ENCODE assay signal across 12 cellular contexts in the genomic region with DNA sequence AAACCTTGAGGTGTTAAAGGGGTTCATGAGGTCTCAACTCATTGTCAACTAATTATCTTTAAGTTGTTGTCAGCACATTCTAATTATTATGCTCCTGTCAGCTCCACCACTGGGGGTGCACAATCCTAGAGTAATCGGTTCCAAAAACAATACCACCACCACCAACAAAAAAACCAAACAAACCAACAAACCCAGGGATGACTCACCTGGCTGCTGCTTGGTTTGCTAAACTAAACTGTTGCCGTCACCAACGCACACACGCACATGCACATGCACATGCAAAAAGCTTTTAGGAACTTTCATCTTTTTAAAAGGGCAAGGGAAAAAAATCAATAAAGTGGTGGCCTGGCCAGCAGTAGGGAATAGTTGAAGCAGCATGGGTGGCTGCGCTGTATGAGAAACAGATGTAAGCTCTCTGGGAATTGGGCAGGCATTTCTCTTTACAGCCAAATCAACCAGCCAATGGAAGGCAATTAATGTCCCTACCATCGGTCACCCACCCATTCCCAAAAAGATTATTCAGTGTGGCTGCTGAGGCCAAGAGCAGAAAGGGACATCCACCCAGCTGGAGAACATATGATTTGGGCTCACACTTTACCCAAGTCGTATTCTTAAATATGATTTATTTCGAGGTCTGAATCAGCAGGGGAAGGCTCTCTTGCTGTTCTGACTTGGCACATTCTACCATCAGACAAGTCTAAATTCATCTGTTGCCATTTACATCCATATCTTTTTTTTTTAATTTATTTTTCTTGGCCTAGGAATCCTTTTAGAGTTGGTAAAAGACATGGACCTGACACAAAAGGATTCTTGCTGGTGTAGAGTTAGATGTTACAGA. TPM values are rescaled to one million over a fixed set of nuclear protein-coding genes. Genes with fewer than 3 reads are reported as not detected.
DNase-seq lines count a peak whose midpoint lies in the region; ATAC-seq, FAIRE-seq and TF ChIP-seq lines count a peak whose summit lies in the region.
"Had no signal": no experiment of that assay in that cellular context is flagged by ENCODE, and none has a peak within 500 bp of the region (broad histone marks: within the 10 kb centered on the region; RNA-seq: fewer than 3 reads in every experiment).

No MANE protein-coding gene starts in this region.

- TF ChIP-seq CTCF in H1 (IDR thresholded peaks at IDR 0.05; ENCODE audit: control extremely low read depth in 1 of 3, insufficient read depth in 1 of 3, low read depth in 1 of 3, low read length in 3 of 3): no peak
- no peak for TF ChIP-seq CTCF in psoas muscle (IDR thresholded peaks at IDR 0.05)
- no peak for TF ChIP-seq CTCF in GM13977 (IDR thresholded peaks at IDR 0.05; ENCODE audit: extremely low read depth, insufficient read depth, missing control alignments)

- H3K9ac ChIP-seq in H1 (replicated peaks in 1 of 4; ENCODE audit: extremely low read depth in 1 of 4, low read depth in 3 of 4, low read length in 3 of 4): no peak overlapping the region

- intact Hi-C loops in psoas muscle (cut with DNase I): no loop called here

- no peak for FAIRE-seq in H1 (lab: Jason Lieb, UNC)

- H2BK5ac ChIP-seq in H1 (ENCODE audit: low read depth, low read length): no peak overlapping the region

- no peak overlapping the region for H2BK120ac ChIP-seq in H1 (replicated peaks; ENCODE audit: low read depth, low read length)

- in situ Hi-C loops in GM13977 (cut with MboI; ENCODE audit: low pct_unique_long_range_greater_than_20kb, low sequenced_read_pairs, unreplicated experiment): no loop called here

- no peak overlapping the region for H2BK20ac ChIP-seq in H1 (ENCODE audit: low read length)

- no peaks in the 10 kb centered on the region for H3K79me2 ChIP-seq in H1 (ENCODE audit: control insufficient read depth in 1 of 2, insufficient read depth in 2 of 2, low read length in 2 of 2)

- DNase-seq in EL (peak; percentile 60), NCI-H2107 (lab: John Stamatoyannopoulos, UW) (peak; percentile 72), H1 (ENCODE audit: low read depth in 1 of 2, low spot score in 2 of 2) (no peak), psoas muscle (no peak), anterior cingulate cortex (lab: John Stamatoyannopoulos, UW) (no peak), GM13977 (ENCODE audit: low spot score) (no peak), middle frontal gyrus (ENCODE audit: extremely low spot score, low spot score) (no peak)
- DNase-seq: activated effector memory CD4-positive, alpha-beta T cell treated with anti-CD3 and anti-CD28 coated beads, Interleukin-2, amount 50 U/mL, for 16 hours; effector memory CD4-positive, alpha-beta T cell; occipital lobe; trophoblast cell had no signal

- H3K27ac ChIP-seq in H1 (ENCODE audit: low read depth, low read length): no peak overlapping the region
- H3K27ac ChIP-seq in psoas muscle: peak overlapping the region; percentile 50

- H3K23ac ChIP-seq in H1 (ENCODE audit: insufficient read length): no peak overlapping the region

- no peak overlapping the region for H4K91ac ChIP-seq in H1 (replicated peaks; ENCODE audit: insufficient read length, low read length)

- no peak overlapping the region for H2BK12ac ChIP-seq in H1 (ENCODE audit: low read depth, low read length)

- CTCF ChIA-PET in H1 (lab: Charles Lee; ENCODE audit: partially characterized antibody): interaction anchor here (0.5 to 2.2 kb wide), 6 partner anchors 8 to 109 kb away, joined by 3 to 8 read pairs (median 3); partner anchors contain the start of gene TMEM30B

- TF ChIP-seq EP300 in H1 (IDR thresholded peaks at IDR 0.05; ENCODE audit: borderline replicate concordance in 1 of 2, low read depth in 2 of 2, low read length in 2 of 2): no peak

- H2AFZ ChIP-seq in H1 (ENCODE audit: low read length): 0 out of 2 replicates have a peak overlapping the region, but pooled peaks have one; percentile 11

- peak in 1 of 4 donors; percentile 21 for ATAC-seq in psoas muscle
- ATAC-seq: Right ventricle myocardium inferior had no signal

- H4K20me1 ChIP-seq in H1 (replicated peaks in 1 of 2; ENCODE audit: control insufficient read depth in 1 of 2, insufficient read depth in 2 of 2, low read length in 2 of 2): no peaks in the 10 kb centered on the region

- H3K14ac ChIP-seq in H1 (ENCODE audit: insufficient read length): no peak overlapping the region

- H3K23me2 ChIP-seq in H1 (ENCODE audit: low read depth, low read length): peaks cover 2% of the 10 kb centered on the region; the same call in 1 of the 2 replicates

- H3K36me3 ChIP-seq in H1 (ENCODE audit: control insufficient read depth in 2 of 4, insufficient read depth in 4 of 4, low read length in 3 of 4) (no peaks in the 10 kb centered on the region), psoas muscle (ENCODE audit: insufficient read depth in 1 of 2, low read depth in 1 of 2) (no peaks in the 10 kb centered on the region)

- no peak overlapping the region for H3K56ac ChIP-seq in H1 (replicated peaks; ENCODE audit: insufficient read length, low read depth, low read length)

- WGBS in H1 (ENCODE audit: extremely low coverage in 1 of 2, insufficient coverage in 1 of 2, insufficient read length in 1 of 2, insufficient replicate concordance in 2 of 2, low coverage in 1 of 2, low lambda C conversion rate in 2 of 2, missing lambda C conversion rate in 1 of 2), 2 experiments: 88% methylated on average over 8 of the region's 8 CpGs; no CpG with 5 or more reads in 1 of the 2 experiments
- WGBS in psoas muscle, 3 donors: 72 to 80% (median 75%) methylated on average over 8 of the region's 8 CpGs

- H3K18ac ChIP-seq in H1 (ENCODE audit: extremely low read depth, low read length): no peak overlapping the region

- no peak overlapping the region for H4K8ac ChIP-seq in H1 (ENCODE audit: extremely low read depth, insufficient read depth, low read length)

- H2AK5ac ChIP-seq in H1 (ENCODE audit: low read depth, low read length): no peak overlapping the region; the same call in 1 of the 2 replicates

- no peak overlapping the region for H4K5ac ChIP-seq in H1 (ENCODE audit: insufficient read length, low read depth, low read length)

- no peaks in the 10 kb centered on the region for H3K9me3 ChIP-seq in H1 (ENCODE audit: insufficient read depth in 2 of 2, low read depth in 1 of 2, low read length in 1 of 2)
- H3K9me3 ChIP-seq in psoas muscle: no peaks in the 10 kb centered on the region

- no peak for TF ChIP-seq RAD21 in H1 (IDR thresholded peaks at IDR 0.05 in 1 of 2, conservative IDR thresholded peaks at IDR 0.05 in 1 of 2; ENCODE audit: low read depth in 2 of 2, low read length in 2 of 2)

- H2BK15ac ChIP-seq in H1 (ENCODE audit: low read length): no peak overlapping the region

- no peak for TF ChIP-seq POLR2A in H1 (IDR thresholded peaks at IDR 0.05; ENCODE audit: control extremely low read depth in 1 of 2, low read depth in 2 of 2, low read length in 2 of 2)

- peaks cover 0 to 4% (median 1%) of the 10 kb centered on the region in 4 experiments; a peak in 4 of 7 replicates for H3K27me3 ChIP-seq in H1 (replicated peaks in 1 of 4; ENCODE audit: control insufficient read depth in 3 of 4, extremely low read depth in 1 of 4, insufficient read depth in 3 of 4, low read length in 3 of 4)
- H3K27me3 ChIP-seq in psoas muscle (ENCODE audit: insufficient read depth in 3 of 3, low read length in 2 of 3): no peaks in the 10 kb centered on the region

- H3K4me1 ChIP-seq in H1 (replicated peaks in 1 of 4; ENCODE audit: control insufficient read depth in 3 of 4, insufficient read depth in 4 of 4, low read length in 3 of 4) (peaks cover 0 to 3% (median 0%) of the 10 kb centered on the region in 4 experiments; a peak in 1 of 7 replicates), psoas muscle (peaks cover 28% of the 10 kb centered on the region)

- POLR2A ChIA-PET in H1 (lab: Charles Lee; ENCODE audit: partially characterized antibody): no interaction called here

- H3K4ac ChIP-seq in H1 (replicated peaks; ENCODE audit: insufficient read length, low read depth, low read length): no peak overlapping the region

- H3K4me3 ChIP-seq in H1 (ENCODE audit: extremely low read depth in 1 of 4, insufficient read depth in 2 of 4, low read depth in 3 of 4, low read length in 4 of 4) (no peak overlapping the region), psoas muscle (no peak overlapping the region)

- no peak overlapping the region for H3K4me2 ChIP-seq in H1 (ENCODE audit: insufficient read depth in 1 of 2, low read depth in 2 of 2, low read length in 2 of 2)

- H3K79me1 ChIP-seq in H1 (ENCODE audit: low read depth, low read length): no peaks in the 10 kb centered on the region

TF ChIP-seq in H1, 55 proteins besides CTCF, POLR2A, EP300 and RAD21:
- TF ChIP-seq SIRT6 (IDR thresholded peaks at IDR 0.05; ENCODE audit: low read length) (no peak), ASH2L (IDR thresholded peaks at IDR 0.05; ENCODE audit: low read length) (no peak), PHF8 (conservative IDR thresholded peaks at IDR 0.05; ENCODE audit: low read depth, low read length) (no peak), TCF12 (IDR thresholded peaks at IDR 0.05; ENCODE audit: low read depth, low read length) (no peak), RNF2 (IDR thresholded peaks at IDR 0.05; ENCODE audit: borderline replicate concordance, low read depth, low read length, missing control alignments, poor library complexity, severe bottlenecking) (no peak), TBP (IDR thresholded peaks at IDR 0.05; ENCODE audit: low read depth, low read length) (no peak), CHD2 (IDR thresholded peaks at IDR 0.05; ENCODE audit: low read length) (no peak), CHD1 (IDR thresholded peaks at IDR 0.05; ENCODE audit: low read depth, low read length) (no peak), FOSL1 (IDR thresholded peaks at IDR 0.05; ENCODE audit: insufficient read depth, low read depth, low read length) (no peak), RBBP5 (IDR thresholded peaks at IDR 0.05; ENCODE audit: borderline replicate concordance, low read depth, low read length) (no peak), JUND (IDR thresholded peaks at IDR 0.05; ENCODE audit: low read length) (no peak), GABPA (IDR thresholded peaks at IDR 0.05; ENCODE audit: borderline replicate concordance, insufficient read depth, low read length) (no peak), GTF2F1 (IDR thresholded peaks at IDR 0.05; ENCODE audit: borderline replicate concordance, low read depth, low read length) (no peak)
TF ChIP-seq in H1: peak in this region for 0.

RNA-seq across cellular contexts. Expression of gene TMEM30B, which starts 20.0 kb away (rescaled TPM):
- 11.0 and 11.2 TPM in 2 replicates for total RNA-seq in H1 (2021; fragmentation: NEBNext Ultra II Directional; extraction: Animal tissue kit (Norgen Biotek cat#: 25700))
- 18.7 and 27.3 TPM in 2 replicates for polyA plus RNA-seq in H1 (2011; rRNA removed)
- 12.9 TPM for polyA plus RNA-seq in H1 (2011; cell fraction: cytosol; rRNA removed)
- 11.5 TPM for polyA plus RNA-seq in H1 (2011; cell fraction: nucleus; rRNA removed)
- polyA plus RNA-seq in H1 (2012, experiment 1 of 2): 8.2 to 13.0 TPM (median 9.7 TPM) in 4 replicates
- 2.9 TPM for polyA plus RNA-seq in H1 (2012, experiment 2 of 2)
- 15.9 TPM for polyA plus RNA-seq in H1 (2013, experiment 1 of 2)
- polyA plus RNA-seq in H1 (2013, experiment 2 of 2): 17.2 TPM
- 3.5 and 7.7 TPM in 2 replicates for polyA minus RNA-seq in H1 (2011; rRNA and poly(A)+ RNA removed)
- 13.5 TPM for polyA minus RNA-seq in H1 (2011; cell fraction: cytosol; rRNA and poly(A)+ RNA removed)
- 11.6 TPM for polyA minus RNA-seq in H1 (2011; cell fraction: nucleus; rRNA and poly(A)+ RNA removed)
- 1 to 10 TPM in 2 of 4 donors, under 1 TPM in 2; 0.80 to 2.0 (median 1.0) TPM for total RNA-seq in psoas muscle
- polyA plus RNA-seq in psoas muscle: under 1 TPM; 0.30 to 0.33 (median 0.31) TPM

Comparison
In these comparisons a context has a peak if more than half of its experiments do, and no peak if none do; other contexts are left out.
1. DNase-seq: peak in EL (single experiment) and NCI-H2107 (single experiment); none in H1 (0 of 2), psoas muscle (0 of 2), anterior cingulate cortex (0 of 58), GM13977 (single experiment) and middle frontal gyrus (single experiment).